2 cellular contexts compared by ENCODE assay signal in genomic region chr10:17915181-17915580, GRCh38.
TF ChIP-seq lines count a peak whose summit lies in the region.

No MANE protein-coding gene starts in this region.

TF ChIP-seq in SK-N-SH treated with all-trans-retinoic acid at 6 μM for 48 hours, 23 proteins besides CTCF, POLR2A, EP300 and RAD21 (continued from another document):
- no peak for TF ChIP-seq CSRNP3 (CRISPR knock-in tag; IDR thresholded peaks at IDR 0.05)
TF ChIP-seq in SK-N-SH treated with all-trans-retinoic acid at 6 μM for 48 hours: peak in this region for 1.

TF ChIP-seq in SK-N-SH, 30 proteins besides CTCF, POLR2A, EP300 and RAD21 (continued from another document):
- TF ChIP-seq USF1 (IDR thresholded peaks at IDR 0.05; ENCODE audit: borderline replicate concordance, low read depth), result no peak
